In genomic region chr16:81830845-81831600, GRCh38 we compare ENCODE assay signal across 10 cellular contexts. TPM values are rescaled to one million over a fixed set of nuclear protein-coding genes. Genes with fewer than 3 reads are reported as not detected.
A peak's percentile ranks its signal among the peaks of the same experiment; 100 is the strongest.
DNase-seq lines count a peak whose midpoint lies in the region; ATAC-seq and TF ChIP-seq lines count a peak whose summit lies in the region.
"Had no signal": no experiment of that assay in that cellular context is flagged by ENCODE, and none has a peak within 500 bp of the region (broad histone marks: within the 10 kb centered on the region; RNA-seq: fewer than 3 reads in every experiment).

No MANE protein-coding gene starts in this region.

- H3K9me3 Mint-ChIP-seq in activated naive CD4-positive, alpha-beta T cell treated with anti-CD3 and anti-CD28 coated beads, Interleukin-2, amount 50 U/mL, for 24 hours: no peaks in the 10 kb centered on the region
- H3K9me3 Mint-ChIP-seq in WTC11: no peaks in the 10 kb centered on the region
- no peaks in the 10 kb centered on the region for H3K9me3 Mint-ChIP-seq in activated CD4-positive, alpha-beta T cell treated with anti-CD3 and anti-CD28 coated beads, Interleukin-2, amount 10 ng/mL, durations not matched to agents 24 days and 14 days
- H3K9me3 Mint-ChIP-seq: nephron progenitor cell had no signal

- no peak for DNase-seq in activated naive CD4-positive, alpha-beta T cell treated with Interleukin-2 at 50 U/mL for 16 hours
- DNase-seq in WTC11 (ENCODE audit: low spot score) (no peak), NCI-H2227 (lab: John Stamatoyannopoulos, UW; ENCODE audit: unreplicated experiment) (no peak), T-helper 17 cell (no peak), KBM-7 (no peak)
- DNase-seq in activated CD4-positive, alpha-beta T cell treated with anti-CD3 and anti-CD28 coated beads, Interleukin-2, amount 10 ng/mL, durations not matched to agents 24 days and 14 days: no peak
- DNase-seq: NCI-H2171 treated with DMSO at 0.1 percent for 48 hours, nephron progenitor cell had no signal

- in situ Hi-C loops in KBM-7 (cut with MboI; ENCODE audit: low pct_unique_long_range_greater_than_20kb, low sequenced_read_pairs): no loop called here

- no peaks in the 10 kb centered on the region for H3K36me3 Mint-ChIP-seq in activated naive CD4-positive, alpha-beta T cell treated with anti-CD3 and anti-CD28 coated beads, Interleukin-2, amount 50 U/mL, for 24 hours
- H3K36me3 Mint-ChIP-seq in WTC11 (no peaks in the 10 kb centered on the region), T-helper 17 cell (ENCODE audit: low read depth) (no peaks in the 10 kb centered on the region)
- H3K36me3 Mint-ChIP-seq in activated CD4-positive, alpha-beta T cell treated with anti-CD3 and anti-CD28 coated beads, Interleukin-2, amount 10 ng/mL, durations not matched to agents 24 days and 14 days (ENCODE audit: low read depth): no peaks in the 10 kb centered on the region

- POLR2A ChIA-PET in WTC11 (lab: Charles Lee): no interaction called here

- H3K9me3 ChIP-seq in T-helper 17 cell (ENCODE audit: control insufficient read depth, low read length, poor library complexity, severe bottlenecking): no peaks in the 10 kb centered on the region

- ATAC-seq in HG03095 (IDR thresholded peaks at IDR 0.05; ENCODE audit: unreplicated experiment) (peak; percentile 12), WTC11 (no peak), T-helper 17 cell (no peak)

- H3K27ac Mint-ChIP-seq in activated naive CD4-positive, alpha-beta T cell treated with anti-CD3 and anti-CD28 coated beads, Interleukin-2, amount 50 U/mL, for 24 hours: no peak overlapping the region
- H3K27ac Mint-ChIP-seq in WTC11: peak overlapping the region; percentile 42; the same call in 1 of the 2 replicates
- no peak overlapping the region for H3K27ac Mint-ChIP-seq in activated CD4-positive, alpha-beta T cell treated with anti-CD3 and anti-CD28 coated beads, Interleukin-2, amount 10 ng/mL, durations not matched to agents 24 days and 14 days
- H3K27ac Mint-ChIP-seq in T-helper 17 cell: no peak overlapping the region

- CTCF ChIA-PET in WTC11 (lab: Charles Lee): interaction anchor here (1.8 kb wide), 1 partner anchor 11 kb away, joined by 5 read pairs; no protein-coding TSS in a partner anchor

- intact Hi-C loops in activated CD4-positive, alpha-beta T cell treated with anti-CD3 and anti-CD28 coated beads, Interleukin-2, amount 10 ng/mL, durations not matched to agents 24 days and 14 days (cut with micrococcal nuclease): no loop called here

- TF ChIP-seq CTCF in WTC11 (IDR thresholded peaks at IDR 0.05): no peak

- peaks cover 1% of the 10 kb centered on the region for H3K27me3 Mint-ChIP-seq in activated naive CD4-positive, alpha-beta T cell treated with anti-CD3 and anti-CD28 coated beads, Interleukin-2, amount 50 U/mL, for 24 hours
- no peaks in the 10 kb centered on the region for H3K27me3 Mint-ChIP-seq in WTC11 (ENCODE audit: low read depth)
- H3K27me3 Mint-ChIP-seq in activated CD4-positive, alpha-beta T cell treated with anti-CD3 and anti-CD28 coated beads, Interleukin-2, amount 10 ng/mL, durations not matched to agents 24 days and 14 days: peaks cover 3% of the 10 kb centered on the region
- peaks cover 30% of the 10 kb centered on the region for H3K27me3 Mint-ChIP-seq in T-helper 17 cell

- peaks cover 11% of the 10 kb centered on the region for H3K4me1 Mint-ChIP-seq in activated naive CD4-positive, alpha-beta T cell treated with anti-CD3 and anti-CD28 coated beads, Interleukin-2, amount 50 U/mL, for 24 hours
- H3K4me1 Mint-ChIP-seq in WTC11 (peaks cover 23% of the 10 kb centered on the region), T-helper 17 cell (peaks cover 12% of the 10 kb centered on the region)
- H3K4me1 Mint-ChIP-seq in activated CD4-positive, alpha-beta T cell treated with anti-CD3 and anti-CD28 coated beads, Interleukin-2, amount 10 ng/mL, durations not matched to agents 24 days and 14 days: peaks cover 10% of the 10 kb centered on the region

- peak overlapping the region; percentile 11 for H3K4me3 Mint-ChIP-seq in activated naive CD4-positive, alpha-beta T cell treated with anti-CD3 and anti-CD28 coated beads, Interleukin-2, amount 50 U/mL, for 24 hours
- no peak overlapping the region for H3K4me3 Mint-ChIP-seq in WTC11
- no peak overlapping the region for H3K4me3 Mint-ChIP-seq in activated CD4-positive, alpha-beta T cell treated with anti-CD3 and anti-CD28 coated beads, Interleukin-2, amount 10 ng/mL, durations not matched to agents 24 days and 14 days
- no peak overlapping the region for H3K4me3 Mint-ChIP-seq in T-helper 17 cell
- H3K4me3 Mint-ChIP-seq: nephron progenitor cell had no signal

TF ChIP-seq in WTC11, 78 proteins besides CTCF, POLR2A, EP300 and RAD21:
- TF ChIP-seq PREB (CRISPR knock-in tag; IDR thresholded peaks at IDR 0.05; ENCODE audit: borderline replicate concordance): no peak
- no peak for TF ChIP-seq TEAD4 (CRISPR knock-in tag; IDR thresholded peaks at IDR 0.05)
- no peak for TF ChIP-seq CREB1 (CRISPR knock-in tag; IDR thresholded peaks at IDR 0.05)
TF ChIP-seq in WTC11: peak in this region for 0.

RNA-seq across cellular contexts. Expression of gene PLCG2, which starts 51.9 kb away (rescaled TPM):
- total RNA-seq in WTC11 (2021) (7.0 to 8.7 TPM (median 8.6 TPM) in 3 replicates), T-helper 17 cell (10 to 100 TPM in 1 of 2 donors, 1 to 10 TPM in 1; 4.2 to 16.2 TPM)
- total RNA-seq in activated CD4-positive, alpha-beta T cell treated with anti-CD3 and anti-CD28 coated beads, Interleukin-2, amount 10 ng/mL, durations not matched to agents 24 days and 14 days: 6.8 and 6.9 TPM in 2 replicates
